1 cellular context compared by ENCODE assay signal in genomic region chr17:76277300-76278267, GRCh38.
TF ChIP-seq lines count a peak whose summit lies in the region.

No MANE protein-coding gene starts in this region.

TF ChIP-seq in HCT116, 20 proteins besides CTCF, POLR2A, EP300 and RAD21:
- TF ChIP-seq EGR1 (IDR thresholded peaks at IDR 0.05; ENCODE audit: low read depth), result no peak
- no peak for TF ChIP-seq ZFX (IDR thresholded peaks at IDR 0.05)
- no peak for TF ChIP-seq CBX3 (IDR thresholded peaks at IDR 0.05; ENCODE audit: low read depth)
- TF ChIP-seq CEBPB (IDR thresholded peaks at IDR 0.05; ENCODE audit: low read depth), result no peak
- no peak for TF ChIP-seq SP1 (IDR thresholded peaks at IDR 0.05; ENCODE audit: low read depth)
- TF ChIP-seq EZH2phosphoT487 (IDR thresholded peaks at IDR 0.05; ENCODE audit: borderline replicate concordance), result no peak
- no peak for TF ChIP-seq SIN3A (IDR thresholded peaks at IDR 0.05; ENCODE audit: low read depth)
- TF ChIP-seq POLR2AphosphoS5 (IDR thresholded peaks at IDR 0.05; ENCODE audit: low read depth, low read length), result no peak
TF ChIP-seq in HCT116: peak in this region for 0.
